ENCODE assay signal across 12 cellular contexts in genomic region chr17:15749403-15749802, GRCh38. TPM values are rescaled to one million over a fixed set of nuclear protein-coding genes. Genes with fewer than 3 reads are reported as not detected.
DNase-seq lines count a peak whose midpoint lies in the region; ATAC-seq, FAIRE-seq and TF ChIP-seq lines count a peak whose summit lies in the region.
"Not testable (repeated sequence)": the region's sequence is repeated elsewhere in the genome, so short reads cannot be mapped to it uniquely, and the experiment has no call there.
"Had no signal": no experiment of that assay in that cellular context is flagged by ENCODE, and none has a peak within 500 bp of the region (broad histone marks: within the 10 kb centered on the region; RNA-seq: fewer than 3 reads in every experiment).

No MANE protein-coding gene starts in this region.

- peak overlapping the region in 6 of 10 experiments; percentile 10 to 46 (median 36); a peak in 7 of 20 replicates for H3K4me3 ChIP-seq in BLaER1 treated with 17β-estradiol and CSF1 and Interleukin-3, amounts not matched to agents 10 nM and 100 nM
- not testable (repeated sequence) for H3K4me3 ChIP-seq in H7 (ENCODE audit: insufficient read depth, low read depth, low read length); kidney (ENCODE audit: low read length in 2 of 2); upper lobe of right lung

- H3K4me2 ChIP-seq in BLaER1 treated with 17β-estradiol and CSF1 and Interleukin-3, amounts not matched to agents 10 nM and 100 nM = peak overlapping the region; percentile 42 to 83 (median 75); a peak in 20 of 22 replicates

- DNase-seq in H7 = peak; percentile 8
- DNase-seq in activated CD4-positive, alpha-beta T cell treated with anti-CD3 and anti-CD28 coated beads, Interleukin-2, amount 10 ng/mL, durations not matched to agents 24 days and 14 days = peak; percentile 34
- peak; percentile 38 for DNase-seq in ecto neural progenitor cell (ENCODE audit: low spot score)
- DNase-seq in kidney = peak; percentile 45
- DNase-seq in retina = peak; percentile 25
- not testable (repeated sequence) for DNase-seq in upper lobe of right lung

- not testable (repeated sequence) for H3K27ac Mint-ChIP-seq in activated CD4-positive, alpha-beta T cell treated with anti-CD3 and anti-CD28 coated beads, Interleukin-2, amount 10 ng/mL, durations not matched to agents 24 days and 14 days

- peak overlapping the region in 8 of 11 experiments; percentile 19 to 69 (median 51); a peak in 12 of 22 replicates for H3K9ac ChIP-seq in BLaER1 treated with 17β-estradiol and CSF1 and Interleukin-3, amounts not matched to agents 10 nM and 100 nM
- H3K9ac ChIP-seq in kidney (ENCODE audit: low read length in 2 of 2) = not testable (repeated sequence)

- not testable (repeated sequence) for H4K20me1 ChIP-seq in BLaER1 treated with 17β-estradiol and CSF1 and Interleukin-3, amounts not matched to agents 10 nM and 100 nM

- intact Hi-C loops in activated CD4-positive, alpha-beta T cell treated with anti-CD3 and anti-CD28 coated beads, Interleukin-2, amount 10 ng/mL, durations not matched to agents 24 days and 14 days (cut with micrococcal nuclease); kidney (cut with DNase I); upper lobe of right lung (cut with DNase I): not testable (repeated sequence)

- peak overlapping the region in 9 of 11 experiments; percentile 38 to 81 (median 71); a peak in 17 of 22 replicates for H3K27ac ChIP-seq in BLaER1 treated with 17β-estradiol and CSF1 and Interleukin-3, amounts not matched to agents 10 nM and 100 nM
- not testable (repeated sequence) for H3K27ac ChIP-seq in kidney (ENCODE audit: low read depth in 2 of 2, low read length in 2 of 2); upper lobe of right lung

- H3K4me3 Mint-ChIP-seq in activated CD4-positive, alpha-beta T cell treated with anti-CD3 and anti-CD28 coated beads, Interleukin-2, amount 10 ng/mL, durations not matched to agents 24 days and 14 days = not testable (repeated sequence)

- H3K27me3 Mint-ChIP-seq in activated CD4-positive, alpha-beta T cell treated with anti-CD3 and anti-CD28 coated beads, Interleukin-2, amount 10 ng/mL, durations not matched to agents 24 days and 14 days = peaks cover 18% of the 10 kb centered on the region

- FAIRE-seq in kidney (lab: Jason Lieb, UNC) = not testable (repeated sequence)

- H3K9me3 ChIP-seq in BLaER1 treated with 17β-estradiol and CSF1 and Interleukin-3, amounts not matched to agents 10 nM and 100 nM (replicated peaks in 1 of 11) = peaks cover 14 to 27% (median 16%) of the 10 kb centered on the region in 11 experiments
- H3K9me3 ChIP-seq in kidney (ENCODE audit: control insufficient read depth in 1 of 2, low read length in 2 of 2); upper lobe of right lung: not testable (repeated sequence)

- not testable (repeated sequence) for H3K36me3 ChIP-seq in BLaER1 treated with 17β-estradiol and CSF1 and Interleukin-3, amounts not matched to agents 10 nM and 100 nM; H7 (replicated peaks; ENCODE audit: control insufficient read depth, insufficient read depth, low read length); kidney (ENCODE audit: control insufficient read depth in 1 of 2, insufficient read depth in 2 of 2, low read length in 2 of 2); upper lobe of right lung

- peak; percentile 24 for ATAC-seq in upper lobe of right lung

- H3K4me1 Mint-ChIP-seq in activated CD4-positive, alpha-beta T cell treated with anti-CD3 and anti-CD28 coated beads, Interleukin-2, amount 10 ng/mL, durations not matched to agents 24 days and 14 days = not testable (repeated sequence)

- not testable (repeated sequence) for H3K27me3 ChIP-seq in BLaER1 treated with 17β-estradiol and CSF1 and Interleukin-3, amounts not matched to agents 10 nM and 100 nM; H7 (ENCODE audit: control insufficient read depth, insufficient read depth, low read length); upper lobe of right lung

- not testable (repeated sequence) for H3K9me3 Mint-ChIP-seq in activated CD4-positive, alpha-beta T cell treated with anti-CD3 and anti-CD28 coated beads, Interleukin-2, amount 10 ng/mL, durations not matched to agents 24 days and 14 days

- H3K4me1 ChIP-seq in BLaER1 treated with 17β-estradiol and CSF1 and Interleukin-3, amounts not matched to agents 10 nM and 100 nM = peaks cover 12 to 30% (median 25%) of the 10 kb centered on the region in 10 experiments
- not testable (repeated sequence) for H3K4me1 ChIP-seq in kidney (ENCODE audit: control insufficient read depth in 1 of 2, insufficient read depth in 1 of 2, low read depth in 1 of 2, low read length in 2 of 2); upper lobe of right lung

- not testable (repeated sequence) for H3K36me3 Mint-ChIP-seq in activated CD4-positive, alpha-beta T cell treated with anti-CD3 and anti-CD28 coated beads, Interleukin-2, amount 10 ng/mL, durations not matched to agents 24 days and 14 days (ENCODE audit: low read depth)

- not testable (repeated sequence) for TF ChIP-seq CTCF in kidney (IDR thresholded peaks at IDR 0.05; ENCODE audit: borderline replicate concordance, extremely low read depth, insufficient read depth); upper lobe of right lung (IDR thresholded peaks at IDR 0.05)

RNA-seq across cellular contexts. Expression of gene TBC1D26, which starts 17.3 kb away (rescaled TPM):
- 3.8 and 7.7 TPM in 2 replicates for total RNA-seq in H7 (2014; rRNA removed; shearing (Covaris generic))
- total RNA-seq in activated CD4-positive, alpha-beta T cell treated with anti-CD3 and anti-CD28 coated beads, Interleukin-2, amount 10 ng/mL, durations not matched to agents 24 days and 14 days = not detected in 2 replicates
- total RNA-seq in kidney = not detected
- not detected for polyA plus RNA-seq in kidney (ENCODE audit: insufficient read depth, low read depth, low replicate concordance)
- total RNA-seq in upper lobe of right lung = not detected
- total RNA-seq: Daoy, GM12878 had no signal
- polyA plus RNA-seq: CD14-positive monocyte; CD4-positive, alpha-beta memory T cell; CD4-positive, CD25-positive, alpha-beta regulatory T cell had no signal

RNA-seq across cellular contexts. Expression of gene ZNF286A, which starts 49.9 kb away (rescaled TPM):
- total RNA-seq in H7 (2014; rRNA removed; shearing (Covaris generic)) = 49.9 and 58.9 TPM in 2 replicates
- total RNA-seq in activated CD4-positive, alpha-beta T cell treated with anti-CD3 and anti-CD28 coated beads, Interleukin-2, amount 10 ng/mL, durations not matched to agents 24 days and 14 days = 24.5 and 25.6 TPM in 2 replicates
- total RNA-seq in kidney (17.4 TPM), upper lobe of right lung (11.6 TPM)
- polyA plus RNA-seq in kidney (ENCODE audit: insufficient read depth, low read depth, low replicate concordance) = 11.0 TPM
